24 cellular contexts compared by ENCODE assay signal in the genomic region with DNA sequence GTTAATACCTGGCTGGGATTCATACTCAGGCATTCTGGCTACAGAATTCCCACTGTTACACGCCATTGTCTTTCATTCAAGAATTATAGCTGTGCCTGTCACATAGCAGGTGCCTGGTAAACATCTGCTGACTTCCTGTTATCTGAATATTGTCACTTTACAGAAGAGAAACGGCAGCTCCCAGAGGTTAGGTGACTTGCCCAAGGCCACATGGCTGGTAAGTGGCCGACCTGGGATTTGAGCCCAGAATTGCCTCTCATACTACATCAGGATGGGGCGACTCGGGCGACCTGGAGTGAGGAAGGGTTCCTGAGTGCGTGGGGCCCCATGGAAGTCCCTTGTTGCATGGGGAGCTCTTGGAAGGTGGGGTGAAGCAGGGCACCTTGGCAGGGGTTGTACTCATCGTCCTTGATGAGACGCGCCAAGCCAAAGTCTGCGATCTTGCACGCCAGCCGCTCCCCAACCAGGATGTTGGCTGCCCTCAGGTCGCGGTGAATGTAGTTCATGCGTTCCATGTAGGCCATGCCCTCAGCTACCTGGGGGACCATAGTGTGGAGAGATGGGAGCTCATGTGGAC. TPM values are rescaled to one million over a fixed set of nuclear protein-coding genes. Genes with fewer than 3 reads are reported as not detected.
DNase-seq lines count a peak whose midpoint lies in the region; ATAC-seq and TF ChIP-seq lines count a peak whose summit lies in the region.
"Had no signal": no experiment of that assay in that cellular context is flagged by ENCODE, and none has a peak within 500 bp of the region (broad histone marks: within the 10 kb centered on the region; RNA-seq: fewer than 3 reads in every experiment).

No MANE protein-coding gene starts in this region.

- H3K36me3 ChIP-seq in CD4-positive, alpha-beta memory T cell (ENCODE audit: insufficient read depth, low read length): no peaks in the 10 kb centered on the region
- no peaks in the 10 kb centered on the region for H3K36me3 ChIP-seq in HUES6 (ENCODE audit: control insufficient read depth, insufficient read depth, low read length)
- no peaks in the 10 kb centered on the region for H3K36me3 ChIP-seq in neural progenitor cell
- H3K36me3 ChIP-seq in H7 (replicated peaks; ENCODE audit: control insufficient read depth, insufficient read depth, low read length): no peaks in the 10 kb centered on the region
- H3K36me3 ChIP-seq: brain microvascular endothelial cell, upper lobe of right lung had no signal

- CTCF ChIA-PET in CD4-positive, alpha-beta memory T cell (lab: Charles Lee; ENCODE audit: partially characterized antibody): interaction anchor here (0.8 to 18.9 kb wide), 4 partner anchors 9 to 58 kb away, joined by 3 to 550 read pairs (median 4); a partner anchor contains a TSS

- H3K27me3 ChIP-seq in CD4-positive, alpha-beta memory T cell (ENCODE audit: insufficient read depth, low read length): no peaks in the 10 kb centered on the region
- H3K27me3 ChIP-seq in HUES6 (ENCODE audit: control insufficient read depth, insufficient read depth, low read length) (peaks cover 15% of the 10 kb centered on the region; the same call in 1 of the 2 replicates), neural progenitor cell (peaks cover 23% of the 10 kb centered on the region), H7 (ENCODE audit: control insufficient read depth, insufficient read depth, low read length) (peaks cover 9% of the 10 kb centered on the region; the same call in 1 of the 2 replicates)
- H3K27me3 ChIP-seq: heart left ventricle, upper lobe of right lung had no signal

- peak overlapping the region; percentile 73 for H3K4me2 ChIP-seq in neural progenitor cell

- H3K9me3 Mint-ChIP-seq in CD4-positive, alpha-beta memory T cell: no peaks in the 10 kb centered on the region
- H3K9me3 Mint-ChIP-seq in dendritic cell treated with granulocyte-macrophage colony-stimulating factor and Interleukin-4, amounts not matched to agents 40 ng/mL and 50 ng/mL, for 4 days: no peaks in the 10 kb centered on the region
- H3K9me3 Mint-ChIP-seq in neural progenitor cell: no peaks in the 10 kb centered on the region
- H3K9me3 Mint-ChIP-seq: activated naive CD8-positive, alpha-beta T cell treated with anti-CD3 and anti-CD28 coated beads, Interleukin-2, amount 10 ng/mL, durations not matched to agents 7 days and 5 days had no signal

- no peak for DNase-seq in CD4-positive, alpha-beta memory T cell
- DNase-seq in neural progenitor cell (ENCODE audit: low spot score): no peak
- no peak for DNase-seq in SK-N-DZ (ENCODE audit: low spot score)
- DNase-seq in NCI-H128 (lab: John Stamatoyannopoulos, UW; ENCODE audit: unreplicated experiment): no peak
- DNase-seq in H7: no peak
- DNase-seq: activated CD8-positive, alpha-beta T cell treated with anti-CD3 and anti-CD28 coated beads, Interleukin-2, amount 10 ng/mL, durations not matched to agents 7 days and 5 days; activated naive CD8-positive, alpha-beta T cell treated with anti-CD3 and anti-CD28 coated beads, Interleukin-2, amount 10 ng/mL, durations not matched to agents 7 days and 5 days; activated T-cell treated with anti-CD3 and anti-CD28 coated beads, Interleukin-2, amount 50 U/mL, for 1 hour; brain microvascular endothelial cell; Caco-2; NCI-H1436; occipital lobe; OCI-M1; Right ventricle myocardium superior; stimulated activated CD4-positive, alpha-beta T cell treated with anti-CD3 and anti-CD28 coated beads, Interleukin-12 subunit alpha, Interleukin-12 subunit beta, amount 100 ng/mL, for 4 hours; upper lobe of right lung had no signal

- H3K9ac ChIP-seq in HUES6 (ENCODE audit: low read length) (no peak overlapping the region), neural progenitor cell (no peak overlapping the region)

- peaks cover 42 to 64% (median 52%) of the 10 kb centered on the region in 4 donors for H3K4me1 Mint-ChIP-seq in CD4-positive, alpha-beta memory T cell
- H3K4me1 Mint-ChIP-seq in dendritic cell treated with granulocyte-macrophage colony-stimulating factor and Interleukin-4, amounts not matched to agents 40 ng/mL and 50 ng/mL, for 4 days (ENCODE audit: low read depth): peaks cover 75% of the 10 kb centered on the region
- H3K4me1 Mint-ChIP-seq in neural progenitor cell: peaks cover 38% of the 10 kb centered on the region

- no peaks in the 10 kb centered on the region for H3K27me3 Mint-ChIP-seq in CD4-positive, alpha-beta memory T cell
- H3K27me3 Mint-ChIP-seq in dendritic cell treated with granulocyte-macrophage colony-stimulating factor and Interleukin-4, amounts not matched to agents 40 ng/mL and 50 ng/mL, for 4 days: no peaks in the 10 kb centered on the region
- peaks cover 8% of the 10 kb centered on the region for H3K27me3 Mint-ChIP-seq in neural progenitor cell (ENCODE audit: insufficient read depth, low read depth)
- H3K27me3 Mint-ChIP-seq: activated naive CD8-positive, alpha-beta T cell treated with anti-CD3 and anti-CD28 coated beads, Interleukin-2, amount 10 ng/mL, durations not matched to agents 7 days and 5 days had no signal

- H3K27ac ChIP-seq in CD4-positive, alpha-beta memory T cell (ENCODE audit: low read depth, low read length): no peak overlapping the region
- H3K27ac ChIP-seq in HUES6 (ENCODE audit: low read depth, low read length) (no peak overlapping the region), neural progenitor cell (no peak overlapping the region)
- H3K27ac ChIP-seq: brain microvascular endothelial cell, heart left ventricle, upper lobe of right lung, VCaP had no signal

- no peak overlapping the region for H2AFZ ChIP-seq in neural progenitor cell (replicated peaks)

- H3F3A ChIP-seq in neural progenitor cell (ENCODE audit: low read depth): peaks cover 12% of the 10 kb centered on the region

- no peak overlapping the region for H3K4me3 ChIP-seq in CD4-positive, alpha-beta memory T cell (ENCODE audit: low read length in 2 of 2)
- H3K4me3 ChIP-seq in HUES6 (ENCODE audit: low read depth, low read length) (peak overlapping the region; percentile 63), neural progenitor cell (peak overlapping the region; percentile 42), H7 (ENCODE audit: insufficient read depth, low read depth, low read length) (no peak overlapping the region)
- H3K4me3 ChIP-seq: heart left ventricle, mucosa of descending colon, upper lobe of right lung had no signal

- no peak for ATAC-seq in GM21526 (IDR thresholded peaks at IDR 0.05; ENCODE audit: low FRiP score, unreplicated experiment)
- ATAC-seq: activated CD8-positive, alpha-beta T cell treated with anti-CD3 and anti-CD28 coated beads, Interleukin-2, amount 10 ng/mL, durations not matched to agents 7 days and 5 days; HCT116; mucosa of descending colon; upper lobe of right lung had no signal

- H3K27ac Mint-ChIP-seq in CD4-positive, alpha-beta memory T cell: peak overlapping the region; percentile 24 to 86 (median 79)
- H3K27ac Mint-ChIP-seq in dendritic cell treated with granulocyte-macrophage colony-stimulating factor and Interleukin-4, amounts not matched to agents 40 ng/mL and 50 ng/mL, for 4 days: peak overlapping the region; percentile 33
- no peak overlapping the region for H3K27ac Mint-ChIP-seq in neural progenitor cell
- H3K27ac Mint-ChIP-seq: activated CD8-positive, alpha-beta T cell treated with anti-CD3 and anti-CD28 coated beads, Interleukin-2, amount 10 ng/mL, durations not matched to agents 7 days and 5 days; activated naive CD8-positive, alpha-beta T cell treated with anti-CD3 and anti-CD28 coated beads, Interleukin-2, amount 10 ng/mL, durations not matched to agents 7 days and 5 days had no signal

- H3K36me3 Mint-ChIP-seq in CD4-positive, alpha-beta memory T cell: no peaks in the 10 kb centered on the region
- H3K36me3 Mint-ChIP-seq in dendritic cell treated with granulocyte-macrophage colony-stimulating factor and Interleukin-4, amounts not matched to agents 40 ng/mL and 50 ng/mL, for 4 days (ENCODE audit: low read depth): peaks cover 84% of the 10 kb centered on the region
- H3K36me3 Mint-ChIP-seq in neural progenitor cell: no peaks in the 10 kb centered on the region
- H3K36me3 Mint-ChIP-seq: activated naive CD8-positive, alpha-beta T cell treated with anti-CD3 and anti-CD28 coated beads, Interleukin-2, amount 10 ng/mL, durations not matched to agents 7 days and 5 days had no signal

- peak overlapping the region in 5 of 8 donors; percentile 14 to 71 (median 62) for H3K4me3 Mint-ChIP-seq in CD4-positive, alpha-beta memory T cell
- H3K4me3 Mint-ChIP-seq in dendritic cell treated with granulocyte-macrophage colony-stimulating factor and Interleukin-4, amounts not matched to agents 40 ng/mL and 50 ng/mL, for 4 days: no peak overlapping the region
- peak overlapping the region; percentile 39 for H3K4me3 Mint-ChIP-seq in neural progenitor cell
- H3K4me3 Mint-ChIP-seq: activated CD8-positive, alpha-beta T cell treated with anti-CD3 and anti-CD28 coated beads, Interleukin-2, amount 10 ng/mL, durations not matched to agents 7 days and 5 days; activated naive CD8-positive, alpha-beta T cell treated with anti-CD3 and anti-CD28 coated beads, Interleukin-2, amount 10 ng/mL, durations not matched to agents 7 days and 5 days had no signal

- H3K79me2 ChIP-seq in neural progenitor cell (ENCODE audit: low read depth): no peaks in the 10 kb centered on the region

- H3K4me1 ChIP-seq in CD4-positive, alpha-beta memory T cell (ENCODE audit: insufficient read depth, low read length): peaks cover 68% of the 10 kb centered on the region
- H3K4me1 ChIP-seq in HUES6 (ENCODE audit: control insufficient read depth, insufficient read depth, low read length) (peaks cover 10% of the 10 kb centered on the region), neural progenitor cell (no peaks in the 10 kb centered on the region)
- H3K4me1 ChIP-seq: Caco-2 had no signal

- POLR2A ChIA-PET in CD4-positive, alpha-beta memory T cell (lab: Charles Lee; ENCODE audit: partially characterized antibody): interaction anchor here (0.9 to 13.7 kb wide), 4 partner anchors 10 to 58 kb away, joined by 3 to 237 read pairs (median 6); a partner anchor contains a TSS

- H4K20me1 ChIP-seq in neural progenitor cell (ENCODE audit: low read depth): peaks cover 2% of the 10 kb centered on the region

- TF ChIP-seq CTCF in neural progenitor cell (IDR thresholded peaks at IDR 0.05): no peak

- H3K9me3 ChIP-seq in CD4-positive, alpha-beta memory T cell (ENCODE audit: control insufficient read depth in 1 of 2, low read length in 2 of 2): no peaks in the 10 kb centered on the region
- H3K9me3 ChIP-seq in HUES6 (ENCODE audit: control insufficient read depth, insufficient read depth, low read depth, low read length) (no peaks in the 10 kb centered on the region), neural progenitor cell (ENCODE audit: low read depth) (no peaks in the 10 kb centered on the region)
- H3K9me3 ChIP-seq: Caco-2, heart left ventricle, mucosa of descending colon, upper lobe of right lung had no signal

- intact Hi-C loops in CD4-positive, alpha-beta memory T cell (cut with micrococcal nuclease): no loop called here
- intact Hi-C loops in dendritic cell treated with granulocyte-macrophage colony-stimulating factor and Interleukin-4, amounts not matched to agents 40 ng/mL and 50 ng/mL, for 4 days (cut with micrococcal nuclease): no loop called here

RNA-seq across cellular contexts. Expression of a gene that starts 10.2 kb away (rescaled TPM):
- 10 to 100 TPM; 18.4 to 19.2 TPM for total RNA-seq in CD4-positive, alpha-beta memory T cell
- 1 to 10 TPM in 1 of 2 donors, under 1 TPM in 1; 0.02 to 1.7 TPM for polyA plus RNA-seq in CD4-positive, alpha-beta memory T cell
- total RNA-seq in neural progenitor cell (ENCODE audit: low replicate concordance): 7.0 and 26.5 TPM in 2 replicates
- polyA plus RNA-seq in SK-N-DZ (2014; cell fraction: cytosol; rRNA removed): 1.5 and 3.5 TPM in 2 replicates
- 3.2 and 3.8 TPM in 2 replicates for polyA plus RNA-seq in SK-N-DZ (2014; cell fraction: nucleus; rRNA removed)
- total RNA-seq in H7 (2014; rRNA removed; shearing (Covaris generic)): 8.8 and 11.2 TPM in 2 replicates

RNA-seq across cellular contexts. Expression of a gene that starts 20.8 kb away (rescaled TPM):
- 1 to 10 TPM; 2.7 to 2.9 TPM for total RNA-seq in CD4-positive, alpha-beta memory T cell
- under 1 TPM; 0.12 to 0.15 TPM for polyA plus RNA-seq in CD4-positive, alpha-beta memory T cell
- not detected in 2 replicates for total RNA-seq in neural progenitor cell (ENCODE audit: low replicate concordance)
- polyA plus RNA-seq in SK-N-DZ (2014; cell fraction: cytosol; rRNA removed): not detected in 2 replicates
- not detected in 2 replicates for polyA plus RNA-seq in SK-N-DZ (2014; cell fraction: nucleus; rRNA removed)
- total RNA-seq in H7 (2014; rRNA removed; shearing (Covaris generic)): 0.07 and 0.30 TPM in 2 replicates
- total RNA-seq: Caco-2, Daoy had no signal

RNA-seq across cellular contexts. Expression of a gene that starts 57.9 kb away (rescaled TPM):
- total RNA-seq in CD4-positive, alpha-beta memory T cell: 10 to 100 TPM; 23.0 to 24.9 TPM
- polyA plus RNA-seq in CD4-positive, alpha-beta memory T cell: 100 to 1,000 TPM in 1 of 2 donors, 10 to 100 TPM in 1; 61.6 to 139 TPM
- total RNA-seq in neural progenitor cell (ENCODE audit: low replicate concordance): 2.4 and 7.2 TPM in 2 replicates
- 1.6 and 4.4 TPM in 2 replicates for polyA plus RNA-seq in SK-N-DZ (2014; cell fraction: cytosol; rRNA removed)
- 0.45 TPM in 1 of 2 replicates, not detected in the other for polyA plus RNA-seq in SK-N-DZ (2014; cell fraction: nucleus; rRNA removed)
- total RNA-seq in H7 (2014; rRNA removed; shearing (Covaris generic)): 3.3 and 5.8 TPM in 2 replicates

Comparison
In these comparisons a context has a peak if more than half of its experiments do, and no peak if none do; other contexts are left out.
1. H3K4me3 ChIP-seq: peak in HUES6 (single experiment) and neural progenitor cell (single experiment); none in CD4-positive, alpha-beta memory T cell (0 of 2) and H7 (single experiment).